Comparison of ENCODE assay signal across 1 cellular context in genomic region chr11:75248924-75249256, GRCh38.
TF ChIP-seq lines count a peak whose summit lies in the region.

No MANE protein-coding gene starts in this region.

TF ChIP-seq in K562, 482 proteins besides CTCF, POLR2A, EP300 and RAD21:
- TF ChIP-seq ZNF121 (CRISPR knock-in tag; conservative IDR thresholded peaks at IDR 0.05) (peak; percentile 72), ZNF133 (CRISPR knock-in tag; IDR thresholded peaks at IDR 0.05) (no peak), MAFF (IDR thresholded peaks at IDR 0.05; ENCODE audit: low read length) (no peak)
TF ChIP-seq in K562: peak in this region for 1.
